8 cellular contexts compared by ENCODE assay signal in the genomic region with DNA sequence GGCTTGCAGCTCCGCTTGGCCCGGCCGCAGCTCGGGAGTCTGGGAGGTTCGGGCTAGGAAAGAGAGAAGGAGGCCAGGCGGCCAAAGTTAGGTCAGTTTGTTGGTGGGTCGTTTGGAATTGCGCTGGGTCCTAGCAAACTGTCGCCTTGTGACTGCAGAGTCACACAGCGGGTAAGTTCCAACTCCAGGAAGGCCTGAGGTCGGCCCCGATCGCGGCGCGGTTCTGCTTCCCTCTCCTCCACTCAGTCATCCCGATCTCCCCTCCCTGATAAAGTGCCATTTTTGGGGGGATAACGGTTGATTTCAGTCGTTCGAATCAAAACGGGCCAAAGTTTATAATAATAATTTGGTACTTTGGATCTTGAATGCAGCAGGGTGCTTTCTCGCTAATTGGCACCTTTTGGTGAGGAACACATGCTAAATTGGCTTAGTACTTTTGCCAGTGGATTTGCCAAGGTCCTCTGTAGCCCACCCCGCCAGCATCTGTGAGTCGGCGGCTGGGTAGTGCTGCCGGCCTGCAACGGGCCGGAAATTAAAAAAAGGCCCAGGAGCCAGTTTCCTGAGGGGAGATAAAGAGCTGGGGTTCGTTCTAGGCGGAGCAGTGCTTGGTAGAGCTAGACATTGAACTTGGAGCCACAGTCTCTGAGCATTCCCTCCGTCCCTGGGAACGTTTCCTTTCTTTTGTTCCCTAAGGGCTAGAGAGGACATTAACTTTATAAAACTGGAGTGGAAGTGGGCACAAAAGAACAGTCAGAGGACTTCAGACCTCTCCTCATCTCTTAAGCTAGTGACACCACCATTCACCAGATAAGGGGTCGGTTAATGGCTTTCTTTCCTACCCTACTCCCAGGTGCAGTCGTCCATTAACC. TPM values are rescaled to one million over a fixed set of nuclear protein-coding genes. Genes with fewer than 3 reads are reported as not detected.
DNase-seq lines count a peak whose midpoint lies in the region; ATAC-seq, FAIRE-seq and TF ChIP-seq lines count a peak whose summit lies in the region.

No MANE protein-coding gene starts in this region.

- H3F3A ChIP-seq in PC-9 (ENCODE audit: insufficient read depth, low read depth): no peaks in the 10 kb centered on the region

- no peaks in the 10 kb centered on the region for H3K27me3 ChIP-seq in BLaER1 treated with 17β-estradiol and CSF1 and Interleukin-3, amounts not matched to agents 10 nM and 100 nM
- H3K27me3 ChIP-seq in PC-9 (ENCODE audit: insufficient read depth, low read depth) (no peaks in the 10 kb centered on the region), GM12878 (replicated peaks in 1 of 2; ENCODE audit: control insufficient read depth in 2 of 2, insufficient read depth in 2 of 2, low read length in 1 of 2) (no peaks in the 10 kb centered on the region), kidney epithelial cell (ENCODE audit: control insufficient read depth, insufficient read depth, low read length) (no peaks in the 10 kb centered on the region)

- SMC1A ChIA-PET in GM12878 (lab: Charles Lee; ENCODE audit: uncharacterized antibody, unreplicated experiment): interaction anchor here (0.9 to 2.0 kb wide), 4 partner anchors 11 to 74 kb away, joined by 3 to 12 read pairs (median 6); a partner anchor contains a TSS

- ATAC-seq in GM21381 (IDR thresholded peaks at IDR 0.05; ENCODE audit: unreplicated experiment): peak; percentile 9
- peak; percentile 50 for ATAC-seq in GM12878
- ATAC-seq in stimulated activated effector memory CD8-positive, alpha-beta T cell treated with anti-CD3 and anti-CD28 coated beads, Interleukin-12 subunit alpha, Interleukin-12 subunit beta, amount 100 ng/mL, for 72 hours: peak; percentile 27
- ATAC-seq in HG03521 (IDR thresholded peaks at IDR 0.05; ENCODE audit: unreplicated experiment): no peak

- WGBS in GM12878 (ENCODE audit: insufficient coverage, insufficient replicate concordance, low lambda C conversion rate, missing lambda C conversion rate): under 1% methylated on average over 34 of the region's 34 CpGs

- H2AFZ ChIP-seq in PC-9 (peak overlapping the region; percentile 76; the same call in 1 of the 2 replicates), GM12878 (ENCODE audit: control insufficient read depth, low read depth, low read length) (0 out of 2 replicates have a peak overlapping the region, but pooled peaks have one; percentile 71)

- TF ChIP-seq EP300 in GM12878 (IDR thresholded peaks at IDR 0.05; ENCODE audit: borderline replicate concordance in 1 of 2, control insufficient read depth in 1 of 2, low read depth in 2 of 2, low read length in 2 of 2): no peak

- peak overlapping the region; percentile 77 to 98 (median 94) for H3K4me3 ChIP-seq in BLaER1 treated with 17β-estradiol and CSF1 and Interleukin-3, amounts not matched to agents 10 nM and 100 nM
- peak overlapping the region; percentile 83 for H3K4me3 ChIP-seq in PC-9
- H3K4me3 ChIP-seq in GM12878: peak overlapping the region; percentile 96
- H3K4me3 ChIP-seq in kidney epithelial cell (ENCODE audit: low read depth, low read length): peak overlapping the region; percentile 81

- intact Hi-C loops in PC-9 (cut with micrococcal nuclease; ENCODE audit: unreplicated experiment): no loop called here
- intact Hi-C loops in GM12878 (cut with micrococcal nuclease; ENCODE audit: unreplicated experiment): loop anchor here (5.0 kb wide), 1 partner anchor 49 kb away; no protein-coding TSS in a partner anchor

- H3K9ac ChIP-seq in BLaER1 treated with 17β-estradiol and CSF1 and Interleukin-3, amounts not matched to agents 10 nM and 100 nM: peak overlapping the region; percentile 96 to 100 (median 100)
- H3K9ac ChIP-seq in GM12878 (ENCODE audit: control insufficient read depth, insufficient read depth, low read length): peak overlapping the region; percentile 93

- POLR2A ChIA-PET in PC-9 (lab: Charles Lee; ENCODE audit: unreplicated experiment): no interaction called here
- POLR2A ChIA-PET in GM12878 (lab: Charles Lee): interaction anchor here (0.6 to 1.7 kb wide), 6 partner anchors 20 to 1331 kb away, joined by 3 to 14 read pairs (median 6); no protein-coding TSS in a partner anchor

- RAD21 ChIA-PET in GM12878 (lab: Charles Lee; ENCODE audit: unreplicated experiment): interaction anchor here (0.6 to 2.3 kb wide), 6 partner anchors 19 to 78 kb away, joined by 3 to 12 read pairs (median 4); a partner anchor contains a TSS

- H3K4me2 ChIP-seq in BLaER1 treated with 17β-estradiol and CSF1 and Interleukin-3, amounts not matched to agents 10 nM and 100 nM: peak overlapping the region; percentile 83 to 100 (median 96)
- H3K4me2 ChIP-seq in PC-9 (peak overlapping the region; percentile 95), GM12878 (ENCODE audit: control insufficient read depth, insufficient read depth) (peak overlapping the region; percentile 94)

- H3K4me3 Mint-ChIP-seq in stimulated activated effector memory CD8-positive, alpha-beta T cell treated with anti-CD3 and anti-CD28 coated beads, Interleukin-12 subunit alpha, Interleukin-12 subunit beta, amount 100 ng/mL, for 72 hours: peak overlapping the region; percentile 88

- H3K36me3 ChIP-seq in BLaER1 treated with 17β-estradiol and CSF1 and Interleukin-3, amounts not matched to agents 10 nM and 100 nM: peaks cover 5 to 31% (median 23%) of the 10 kb centered on the region in 11 experiments
- H3K36me3 ChIP-seq in PC-9 (ENCODE audit: low read depth) (no peaks in the 10 kb centered on the region), GM12878 (ENCODE audit: control insufficient read depth in 2 of 2, insufficient read depth in 2 of 2, low read length in 1 of 2) (peaks cover 0 to 4% of the 10 kb centered on the region in 2 experiments; a peak in 2 of 4 replicates), kidney epithelial cell (ENCODE audit: control insufficient read depth, insufficient read depth, low read length) (no peaks in the 10 kb centered on the region)

- peaks cover 45 to 48% (median 47%) of the 10 kb centered on the region in 10 experiments for H3K4me1 ChIP-seq in BLaER1 treated with 17β-estradiol and CSF1 and Interleukin-3, amounts not matched to agents 10 nM and 100 nM
- peaks cover 14% of the 10 kb centered on the region for H3K4me1 ChIP-seq in PC-9 (replicated peaks; ENCODE audit: insufficient read depth)
- peaks cover 9% of the 10 kb centered on the region for H3K4me1 ChIP-seq in GM12878 (ENCODE audit: control insufficient read depth, insufficient read depth, low read length)

- H3K27ac ChIP-seq in BLaER1 treated with 17β-estradiol and CSF1 and Interleukin-3, amounts not matched to agents 10 nM and 100 nM: peak overlapping the region; percentile 97 to 100 (median 99)
- H3K27ac ChIP-seq in PC-9 (peak overlapping the region; percentile 64; the same call in 1 of the 2 replicates), GM12878 (ENCODE audit: control insufficient read depth, insufficient read depth) (peak overlapping the region; percentile 90)

- DNase-seq in PC-9 (no peak), GM12878 (ENCODE audit: low read depth, low spot score) (no peak), kidney epithelial cell (ENCODE audit: low read depth) (no peak), NCI-H146 (lab: John Stamatoyannopoulos, UW) (no peak)
- DNase-seq in stimulated activated effector memory CD8-positive, alpha-beta T cell treated with anti-CD3 and anti-CD28 coated beads, Interleukin-12 subunit alpha, Interleukin-12 subunit beta, amount 100 ng/mL, for 72 hours (ENCODE audit: low spot score in 2 of 2): peak in 1 of 2 donors; percentile 64

- peaks cover 59% of the 10 kb centered on the region for H3K79me2 ChIP-seq in PC-9 (ENCODE audit: low read depth)
- H3K79me2 ChIP-seq in GM12878 (ENCODE audit: control insufficient read depth, insufficient read depth, low read length): peaks cover 61% of the 10 kb centered on the region

- TF ChIP-seq POLR2A in GM12878 (IDR thresholded peaks at IDR 0.05; ENCODE audit: low read depth, low read length): no peak

- H3K9me3 ChIP-seq in BLaER1 treated with 17β-estradiol and CSF1 and Interleukin-3, amounts not matched to agents 10 nM and 100 nM (replicated peaks in 1 of 11): no peaks in the 10 kb centered on the region
- H3K9me3 ChIP-seq in PC-9 (ENCODE audit: insufficient read depth, low read depth) (no peaks in the 10 kb centered on the region), GM12878 (replicated peaks; ENCODE audit: control insufficient read depth, insufficient read depth, low read length) (no peaks in the 10 kb centered on the region)

- no peaks in the 10 kb centered on the region for H3K9me3 Mint-ChIP-seq in stimulated activated effector memory CD8-positive, alpha-beta T cell treated with anti-CD3 and anti-CD28 coated beads, Interleukin-12 subunit alpha, Interleukin-12 subunit beta, amount 100 ng/mL, for 72 hours

- TF ChIP-seq RAD21 in GM12878 (IDR thresholded peaks at IDR 0.05; ENCODE audit: insufficient read depth, low read depth, low read length): no peak

- H3K36me3 Mint-ChIP-seq in stimulated activated effector memory CD8-positive, alpha-beta T cell treated with anti-CD3 and anti-CD28 coated beads, Interleukin-12 subunit alpha, Interleukin-12 subunit beta, amount 100 ng/mL, for 72 hours: peaks cover 42% of the 10 kb centered on the region

- CTCF ChIA-PET in PC-9 (lab: Charles Lee): no interaction called here
- CTCF ChIA-PET in GM12878 (lab: Yijun Ruan, JAX): interaction anchor here (0.6 to 2.7 kb wide), 4 partner anchors 61 to 245 kb away, joined by 3 to 13 read pairs (median 9); a partner anchor contains a TSS

- BruUV-seq in PC-9 (replicated peaks; lab: Mats Ljungman, UMichigan): TSS peak; percentile 35
- BruUV-seq in GM12878 (replicated peaks; lab: Mats Ljungman, UMichigan): no TSS peak

- TF ChIP-seq CTCF in PC-9 (conservative IDR thresholded peaks at IDR 0.05) (no peak), GM12878 (IDR thresholded peaks at IDR 0.05 in 2 of 3, conservative IDR thresholded peaks at IDR 0.05 in 1 of 3; ENCODE audit: control insufficient read depth in 2 of 3, extremely low read depth in 1 of 3, insufficient read depth in 1 of 3, low read depth in 3 of 3, low read length in 3 of 3) (no peak), kidney epithelial cell (IDR thresholded peaks at IDR 0.05; ENCODE audit: insufficient read depth, low read length, poor library complexity, severe bottlenecking) (no peak)

- no peaks in the 10 kb centered on the region for H3K9me2 ChIP-seq in PC-9 (ENCODE audit: insufficient read depth)

- FAIRE-seq in GM12878 (lab: Jason Lieb, UNC): peak; percentile 41

- peaks cover 50 to 58% (median 52%) of the 10 kb centered on the region in 11 experiments for H4K20me1 ChIP-seq in BLaER1 treated with 17β-estradiol and CSF1 and Interleukin-3, amounts not matched to agents 10 nM and 100 nM
- H4K20me1 ChIP-seq in PC-9 (ENCODE audit: insufficient read depth) (peaks cover 48% of the 10 kb centered on the region), GM12878 (ENCODE audit: control insufficient read depth, insufficient read depth) (peaks cover 19% of the 10 kb centered on the region)

- H3K27ac Mint-ChIP-seq in stimulated activated effector memory CD8-positive, alpha-beta T cell treated with anti-CD3 and anti-CD28 coated beads, Interleukin-12 subunit alpha, Interleukin-12 subunit beta, amount 100 ng/mL, for 72 hours: peak overlapping the region; percentile 91

- in situ Hi-C loops in GM12878 (cut with MboI): no loop called here

- H3K4me1 Mint-ChIP-seq in stimulated activated effector memory CD8-positive, alpha-beta T cell treated with anti-CD3 and anti-CD28 coated beads, Interleukin-12 subunit alpha, Interleukin-12 subunit beta, amount 100 ng/mL, for 72 hours: peaks cover 53% of the 10 kb centered on the region

RNA-seq across cellular contexts. Expression of a gene that starts 0.9 kb away (rescaled TPM):
- total RNA-seq in PC-9 (2021) (30.3 and 55.8 TPM in 2 replicates), GM12878 (2014; rRNA removed) (55.7 and 59.2 TPM in 2 replicates), GM12878 (2014; rRNA removed; fragmentation: Illumina TruSeq; extraction: Trizol) (80.2 and 85.4 TPM in 2 replicates), GM12878 (2021) (52.2 and 56.3 TPM in 2 replicates), kidney epithelial cell (60.0 and 63.0 TPM in 2 replicates)
- total RNA-seq in GM12878 (2013; cell fraction: nucleolus; rRNA removed): 21.7 and 22.1 TPM in 2 replicates
- 30.1 TPM for polyA plus RNA-seq in GM12878 (2011; ENCODE audit: low read depth)
- polyA plus RNA-seq in GM12878 (2011; rRNA removed) (58.8 and 62.1 TPM in 2 replicates), GM12878 (2014; fragmentation: Illumina TruSeq; extraction: Trizol) (141 and 156 TPM in 2 replicates), GM12878 (2014; fragmentation: Nextera tagmentation; extraction: Ambion mirVana) (100 to 1,000 TPM; 149 to 168 TPM), GM12878 (2014; rRNA removed) (68.6 and 73.3 TPM in 2 replicates), GM12878 (2016; fragmentation: Nextera tagmentation; extraction: Ambion mirVana) (100 to 1,000 TPM; 141 to 148 TPM)
- polyA plus RNA-seq in GM12878 (2011; cell fraction: cytosol; rRNA removed): 37.8 and 46.6 TPM in 2 replicates
- 18.3 and 22.8 TPM in 2 replicates for polyA plus RNA-seq in GM12878 (2011; cell fraction: nucleus; rRNA removed)
- 43.4 and 52.4 TPM in 2 replicates for polyA plus RNA-seq in GM12878 (2012)
- polyA minus RNA-seq in GM12878 (2011; rRNA and poly(A)+ RNA removed): 24.4 and 30.7 TPM in 2 replicates
- 12.3 and 15.4 TPM in 2 replicates for polyA minus RNA-seq in GM12878 (2011; cell fraction: cytosol; rRNA and poly(A)+ RNA removed)
- 6.2 and 11.0 TPM in 2 replicates for polyA minus RNA-seq in GM12878 (2011; cell fraction: nucleus; rRNA and poly(A)+ RNA removed)

RNA-seq across cellular contexts. Expression of a gene that starts 17.2 kb away (rescaled TPM):
- total RNA-seq in PC-9 (2021) (0.13 and 0.15 TPM in 2 replicates), GM12878 (2014; rRNA removed) (0.11 TPM in 2 replicates), GM12878 (2014; rRNA removed; fragmentation: Illumina TruSeq; extraction: Trizol) (not detected in 2 replicates), GM12878 (2021) (0.23 and 0.24 TPM in 2 replicates), kidney epithelial cell (0.29 and 0.48 TPM in 2 replicates)
- total RNA-seq in GM12878 (2013; cell fraction: nucleolus; rRNA removed): 0.29 and 0.42 TPM in 2 replicates
- polyA plus RNA-seq in GM12878 (2011; ENCODE audit: low read depth): not detected
- polyA plus RNA-seq in GM12878 (2011; rRNA removed) (0.03 TPM in 1 of 2 replicates, not detected in the other), GM12878 (2014; fragmentation: Illumina TruSeq; extraction: Trizol) (0.03 and 0.05 TPM in 2 replicates), GM12878 (2014; fragmentation: Nextera tagmentation; extraction: Ambion mirVana) (not detected), GM12878 (2014; rRNA removed) (0.01 TPM in 1 of 2 replicates, not detected in the other), GM12878 (2016; fragmentation: Nextera tagmentation; extraction: Ambion mirVana) (under 1 TPM; 0.04 to 0.14 TPM)
- 0.01 and 0.03 TPM in 2 replicates for polyA plus RNA-seq in GM12878 (2011; cell fraction: cytosol; rRNA removed)
- polyA plus RNA-seq in GM12878 (2011; cell fraction: nucleus; rRNA removed): 0.03 and 0.10 TPM in 2 replicates
- polyA plus RNA-seq in GM12878 (2012): 0.10 TPM in 1 of 2 replicates, not detected in the other
- polyA minus RNA-seq in GM12878 (2011; rRNA and poly(A)+ RNA removed): 0.05 TPM in 1 of 2 replicates, not detected in the other
- 0.27 TPM in 1 of 2 replicates, not detected in the other for polyA minus RNA-seq in GM12878 (2011; cell fraction: cytosol; rRNA and poly(A)+ RNA removed)
- polyA minus RNA-seq in GM12878 (2011; cell fraction: nucleus; rRNA and poly(A)+ RNA removed): 0.67 and 0.73 TPM in 2 replicates
